8 cellular contexts compared by ENCODE assay signal in the genomic region with DNA sequence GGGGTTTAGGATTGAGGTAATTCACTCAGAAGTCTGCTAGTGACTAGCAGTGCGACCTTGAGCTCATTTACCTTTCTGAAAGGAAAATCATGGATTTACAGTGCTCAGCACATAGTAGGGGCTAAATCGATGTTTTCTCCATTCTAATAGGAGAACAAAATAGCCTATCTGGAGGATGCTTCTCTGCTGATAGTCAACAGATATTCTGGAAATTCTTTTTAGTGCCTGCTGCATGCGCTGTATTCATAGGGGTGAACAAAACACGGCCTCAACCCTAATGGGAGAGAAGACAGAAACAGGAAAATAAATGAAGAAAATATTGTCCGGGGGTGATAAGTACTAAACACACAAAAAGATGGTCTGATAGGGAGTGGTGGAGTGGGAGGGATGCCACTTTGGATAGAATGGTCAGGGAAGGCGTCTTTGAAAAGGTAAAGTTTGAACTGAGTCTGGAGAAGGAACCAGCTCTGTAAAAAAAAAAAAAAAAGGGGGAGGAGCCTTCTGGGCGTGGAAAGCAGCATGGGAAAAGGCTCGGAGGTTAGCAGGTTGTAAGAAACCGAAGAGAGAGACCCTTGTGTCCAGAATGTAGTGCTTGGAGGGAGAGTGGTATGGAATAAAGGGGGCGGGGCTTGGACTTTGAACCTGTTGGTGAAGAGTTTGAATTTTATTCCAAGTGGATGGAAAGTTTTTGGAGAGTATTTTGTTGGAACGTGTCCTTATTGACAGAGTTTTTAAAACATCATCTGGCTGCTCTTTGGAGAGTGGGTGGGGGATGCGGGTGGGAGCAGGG. TPM values are rescaled to one million over a fixed set of nuclear protein-coding genes. Genes with fewer than 3 reads are reported as not detected.
A peak's percentile ranks its signal among the peaks of the same experiment; 100 is the strongest.
DNase-seq lines count a peak whose midpoint lies in the region; ATAC-seq and TF ChIP-seq lines count a peak whose summit lies in the region.

No MANE protein-coding gene starts in this region.

- peaks cover 36% of the 10 kb centered on the region for H3K4me1 ChIP-seq in mucosa of descending colon (ENCODE audit: low read depth)

- no peak overlapping the region for H3K4me3 ChIP-seq in mucosa of descending colon

- peaks cover 6% of the 10 kb centered on the region for H3K36me3 Mint-ChIP-seq in chondrocyte (ENCODE audit: low read depth)

- no peaks in the 10 kb centered on the region for H3K36me3 ChIP-seq in mucosa of descending colon (ENCODE audit: low read depth)

- H3K4me1 Mint-ChIP-seq in chondrocyte (ENCODE audit: low read depth) = peaks cover 55% of the 10 kb centered on the region

- no peaks in the 10 kb centered on the region for H3K9me3 ChIP-seq in mucosa of descending colon

- DNase-seq in ELR (ENCODE audit: low read depth) (peak; percentile 57), NCI-H2029 (lab: John Stamatoyannopoulos, UW) (peak; percentile 55), chondrocyte (ENCODE audit: low spot score) (no peak), mucosa of descending colon (peak in 1 of 3 donors; percentile 73), GM20000 (ENCODE audit: low spot score) (no peak), posterior vena cava (ENCODE audit: low spot score) (no peak), hippocampal formation (lab: John Stamatoyannopoulos, UW) (no peak)

- peak overlapping the region; percentile 100 for H3K4me3 Mint-ChIP-seq in chondrocyte (ENCODE audit: unreplicated experiment)

- no peak for TF ChIP-seq CTCF in chondrocyte (IDR thresholded peaks at IDR 0.05)
- TF ChIP-seq CTCF in mucosa of descending colon (IDR thresholded peaks at IDR 0.05) = no peak
- no peak for TF ChIP-seq CTCF in GM20000 (IDR thresholded peaks at IDR 0.05; ENCODE audit: extremely low read depth, missing control alignments)

- H3K27ac Mint-ChIP-seq in chondrocyte (ENCODE audit: unreplicated experiment) = peak overlapping the region; percentile 99

- no peaks in the 10 kb centered on the region for H3K9me3 Mint-ChIP-seq in chondrocyte (ENCODE audit: low read depth)

- intact Hi-C loops in mucosa of descending colon (cut with DNase I, micrococcal nuclease) (no loop called here), posterior vena cava (cut with DNase I) (no loop called here)

- H3K27me3 Mint-ChIP-seq in chondrocyte (ENCODE audit: low read depth) = no peaks in the 10 kb centered on the region

- ATAC-seq in mucosa of descending colon (peak; percentile 16), GM18519 (IDR thresholded peaks at IDR 0.05; ENCODE audit: low FRiP score, unreplicated experiment) (no peak)

RNA-seq across cellular contexts. Expression of gene CHMP4B, which starts 1.7 kb away (rescaled TPM):
- total RNA-seq in chondrocyte (78.8 to 124 TPM (median 122 TPM) in 3 replicates), mucosa of descending colon (100 to 1,000 TPM; 167 to 230 (median 184) TPM), posterior vena cava (100 to 1,000 TPM in 1 of 2 donors, 10 to 100 TPM in 1; 79.2 to 104 TPM)

Comparison
In these comparisons a context has a peak if more than half of its experiments do, and no peak if none do; other contexts are left out.
1. DNase-seq: peak in ELR (single experiment) and NCI-H2029 (single experiment); none in chondrocyte (single experiment), GM20000 (single experiment), posterior vena cava (single experiment) and hippocampal formation (0 of 2).